27 cellular contexts compared by ENCODE assay signal in the genomic region with DNA sequence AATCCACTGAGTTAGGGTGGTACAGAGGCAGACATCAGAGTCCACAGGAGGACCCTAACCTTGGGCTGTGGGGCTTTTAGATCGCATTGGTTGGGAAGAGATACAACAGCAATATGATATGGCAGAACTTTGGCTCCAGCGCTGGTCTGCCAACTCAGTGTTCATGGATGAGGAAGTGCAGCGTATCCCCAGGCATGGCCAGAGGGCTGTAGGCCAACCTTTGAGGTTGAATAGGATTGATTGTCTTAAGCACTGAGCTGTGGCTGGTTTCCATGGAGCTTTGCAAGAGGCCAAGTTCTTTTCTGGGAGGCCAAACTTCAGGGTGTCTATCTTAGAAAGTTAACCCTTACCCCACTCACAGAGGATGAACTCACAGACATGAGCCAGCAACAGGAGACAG.
A peak's percentile ranks its signal among the peaks of the same experiment; 100 is the strongest.
DNase-seq lines count a peak whose midpoint lies in the region; ATAC-seq and TF ChIP-seq lines count a peak whose summit lies in the region.
"Had no signal": no experiment of that assay in that cellular context is flagged by ENCODE, and none has a peak within 500 bp of the region (broad histone marks: within the 10 kb centered on the region; RNA-seq: fewer than 3 reads in every experiment).

No MANE protein-coding gene starts in this region.

- H3K23ac ChIP-seq in mesenchymal stem cell (ENCODE audit: low read length in 2 of 2): no peak overlapping the region

- H3K36me3 ChIP-seq in mesenchymal stem cell (ENCODE audit: control insufficient read depth in 1 of 2, insufficient read depth in 2 of 2, low read depth in 1 of 2, low read length in 2 of 2): no peaks in the 10 kb centered on the region
- H3K36me3 ChIP-seq in sigmoid colon: no peaks in the 10 kb centered on the region
- H3K36me3 ChIP-seq: adrenal gland, suprapubic skin, vagina, WERI-Rb-1 had no signal

- ATAC-seq in GM18505 (IDR thresholded peaks at IDR 0.05; ENCODE audit: unreplicated experiment): no peak
- ATAC-seq: sciatic nerve had no signal

- no peak overlapping the region for H2BK15ac ChIP-seq in mesenchymal stem cell (ENCODE audit: low read depth, poor library complexity, severe bottlenecking)

- H3K4me2 ChIP-seq in mesenchymal stem cell (ENCODE audit: low read length, poor library complexity, severe bottlenecking): no peak overlapping the region

- TF ChIP-seq EP300 in sigmoid colon (IDR thresholded peaks at IDR 0.05): no peak

- peaks cover 5% of the 10 kb centered on the region for H3K9me3 ChIP-seq in mesenchymal stem cell (ENCODE audit: control insufficient read depth, low read length)
- H3K9me3 ChIP-seq in sigmoid colon: peaks cover 0 to 2% (median 0%) of the 10 kb centered on the region in 4 donors
- H3K9me3 ChIP-seq: adrenal gland, suprapubic skin, vagina had no signal

- no peak overlapping the region for H3K18ac ChIP-seq in mesenchymal stem cell (ENCODE audit: low read depth in 1 of 2, low read length in 2 of 2)

- H3K14ac ChIP-seq in mesenchymal stem cell (ENCODE audit: low read length in 2 of 2): no peak overlapping the region

- TF ChIP-seq POLR2A in sigmoid colon (IDR thresholded peaks at IDR 0.05): no peak
- no peak for TF ChIP-seq POLR2A in GM18505 (IDR thresholded peaks at IDR 0.05; ENCODE audit: borderline replicate concordance, extremely low read depth, insufficient read depth, insufficient read length)

- DNase-seq in MV-4-11 (lab: John Stamatoyannopoulos, UW) (peak; percentile 9), dorsolateral prefrontal cortex (peak in 7 of 10 donors; percentile 7 to 66 (median 45)), mesenchymal stem cell (no peak), sigmoid colon (peak; percentile 75), DMS79 (lab: John Stamatoyannopoulos, UW) (no peak), NCI-H1694 treated with DMSO at 0.1 percent for 48 hours (lab: John Stamatoyannopoulos, UW) (no peak)
- DNase-seq: activated CD4-positive, alpha-beta T cell treated with anti-CD3 and anti-CD28 coated beads, Interleukin-2, amount 50 U/mL, for 4 hours; activated CD8-positive, alpha-beta memory T cell treated with anti-CD3 and anti-CD28 coated beads, Interleukin-2, amount 50 U/mL, for 48 hours; activated gamma-delta T cell; adrenal gland; central memory CD4-positive, alpha-beta T cell; GDM1; H9; kidney; mammary epithelial cell; naive B cell; NCI-H1694; NCI-H2171 treated with DMSO at 0.1 percent for 48 hours; NCI-H69; stimulated activated CD4-positive, alpha-beta T cell treated with anti-CD3 and anti-CD28 coated beads, Interleukin-15, amount 100 ng/mL, for 24 hours; WERI-Rb-1 had no signal

- H3K79me1 ChIP-seq in mesenchymal stem cell (replicated peaks; ENCODE audit: low read length, poor library complexity, severe bottlenecking): no peaks in the 10 kb centered on the region

- no peaks in the 10 kb centered on the region for H3K27me3 ChIP-seq in dorsolateral prefrontal cortex
- no peaks in the 10 kb centered on the region for H3K27me3 ChIP-seq in mesenchymal stem cell (ENCODE audit: control insufficient read depth in 1 of 2, insufficient read depth in 1 of 2, low read length in 2 of 2)
- peaks cover 0 to 3% (median 0%) of the 10 kb centered on the region in 3 donors for H3K27me3 ChIP-seq in sigmoid colon
- H3K27me3 ChIP-seq: adrenal gland, suprapubic skin, vagina had no signal

- no peak overlapping the region for H2AK5ac ChIP-seq in mesenchymal stem cell (ENCODE audit: low read length, severe bottlenecking)

- H4K91ac ChIP-seq in mesenchymal stem cell (ENCODE audit: low read length): peak overlapping the region; percentile 55

- H3K4ac ChIP-seq in mesenchymal stem cell (ENCODE audit: low read depth in 1 of 2, low read length in 2 of 2): no peak overlapping the region

- H3K9ac ChIP-seq in mesenchymal stem cell (ENCODE audit: low read length): no peak overlapping the region
- H3K9ac ChIP-seq: parathyroid adenoma had no signal

- WGBS in mesenchymal stem cell: 78% methylated on average over 3 of the region's 3 CpGs
- 80 to 88% methylated on average over 3 of the region's 3 CpGs for WGBS in sigmoid colon, 2 donors

- H3K4me1 ChIP-seq in mesenchymal stem cell (ENCODE audit: control insufficient read depth, insufficient read depth, low read depth, low read length): no peaks in the 10 kb centered on the region
- H3K4me1 ChIP-seq in sigmoid colon: peaks cover 0 to 36% (median 29%) of the 10 kb centered on the region in 4 donors
- H3K4me1 ChIP-seq: adrenal gland, parathyroid adenoma, suprapubic skin, vagina had no signal

- H2BK12ac ChIP-seq in mesenchymal stem cell (ENCODE audit: low read length in 2 of 2): no peak overlapping the region

- H3K27ac ChIP-seq in dorsolateral prefrontal cortex: no peak overlapping the region
- H3K27ac ChIP-seq in mesenchymal stem cell (ENCODE audit: low read length, poor library complexity, severe bottlenecking): no peak overlapping the region
- no peak overlapping the region for H3K27ac ChIP-seq in sigmoid colon
- H3K27ac ChIP-seq: adrenal gland, parathyroid adenoma, RWPE1, suprapubic skin, vagina, WERI-Rb-1 had no signal

- no peak overlapping the region for H2AFZ ChIP-seq in mesenchymal stem cell (ENCODE audit: low read depth, low read length)
- H2AFZ ChIP-seq: parathyroid adenoma had no signal

- H4K8ac ChIP-seq in mesenchymal stem cell (ENCODE audit: low read length): peak overlapping the region; percentile 36

- no peak overlapping the region for H2BK120ac ChIP-seq in mesenchymal stem cell (ENCODE audit: low read depth, low read length)

- H2BK5ac ChIP-seq in mesenchymal stem cell (ENCODE audit: low read depth, low read length, poor library complexity, severe bottlenecking): no peak overlapping the region

- TF ChIP-seq CTCF in dorsolateral prefrontal cortex (IDR thresholded peaks at IDR 0.05 in 54 of 56, conservative IDR thresholded peaks at IDR 0.05 in 2 of 56; ENCODE audit: low read depth in 1 of 56, partially characterized antibody in 56 of 56) (no peak), sigmoid colon (IDR thresholded peaks at IDR 0.05) (no peak)

- H3K4me3 ChIP-seq in dorsolateral prefrontal cortex: no peak overlapping the region
- no peak overlapping the region for H3K4me3 ChIP-seq in mesenchymal stem cell (ENCODE audit: insufficient read depth in 1 of 2, low read depth in 1 of 2, low read length in 2 of 2)
- no peak overlapping the region for H3K4me3 ChIP-seq in sigmoid colon
- H3K4me3 ChIP-seq: adrenal gland, suprapubic skin, vagina had no signal

- intact Hi-C loops in dorsolateral prefrontal cortex (cut with DNase I): no loop called here
- intact Hi-C loops in sigmoid colon (cut with DNase I): no loop called here

Comparison
In these comparisons a context has a peak if more than half of its experiments do, and no peak if none do; other contexts are left out.
1. DNase-seq: peak in MV-4-11 (single experiment), dorsolateral prefrontal cortex (7 of 10) and sigmoid colon (single experiment); none in mesenchymal stem cell (single experiment), DMS79 (single experiment) and NCI-H1694 treated with DMSO at 0.1 percent for 48 hours (single experiment).